Comparison of ENCODE assay signal across 9 cellular contexts in the genomic region with DNA sequence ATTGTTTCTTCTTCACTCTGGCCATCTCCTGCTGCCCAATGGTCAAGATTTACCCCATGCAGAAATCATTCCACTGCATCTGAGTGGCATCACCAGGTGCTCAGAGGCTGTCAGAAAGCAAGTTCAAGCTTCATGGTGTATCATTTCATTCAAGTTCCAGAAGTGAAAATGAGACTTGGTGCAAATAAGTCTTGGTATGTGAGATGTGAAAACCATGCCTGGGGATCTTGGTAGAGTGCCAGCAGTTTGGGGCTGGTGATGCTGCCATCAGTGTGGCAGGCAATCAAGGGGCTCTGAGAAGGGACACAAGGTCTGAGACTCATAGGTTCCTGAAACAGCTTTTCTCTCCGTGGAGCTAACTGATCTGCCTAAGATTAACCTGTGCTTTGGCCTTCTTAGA. TPM values are rescaled to one million over a fixed set of nuclear protein-coding genes. Genes with fewer than 3 reads are reported as not detected.
A peak's percentile ranks its signal among the peaks of the same experiment; 100 is the strongest.
DNase-seq lines count a peak whose midpoint lies in the region; ATAC-seq, FAIRE-seq and TF ChIP-seq lines count a peak whose summit lies in the region.
"Had no signal": no experiment of that assay in that cellular context is flagged by ENCODE, and none has a peak within 500 bp of the region (broad histone marks: within the 10 kb centered on the region; RNA-seq: fewer than 3 reads in every experiment).

No MANE protein-coding gene starts in this region.

- TF ChIP-seq CTCF in bronchial epithelial cell (IDR thresholded peaks at IDR 0.05; ENCODE audit: insufficient read depth, low read length, severe bottlenecking), result no peak
- TF ChIP-seq CTCF in GM13977 (IDR thresholded peaks at IDR 0.05; ENCODE audit: extremely low read depth, insufficient read depth, missing control alignments), result no peak
- TF ChIP-seq CTCF in Calu3 (IDR thresholded peaks at IDR 0.05; ENCODE audit: unreplicated experiment), result no peak

- in situ Hi-C loops in GM13977 (cut with MboI; ENCODE audit: low pct_unique_long_range_greater_than_20kb, low sequenced_read_pairs, unreplicated experiment), result loop anchor here (25.0 kb wide), 1 partner anchor 219 kb away; no protein-coding TSS in a partner anchor

- peaks cover 0 to 4% of the 10 kb centered on the region in 2 donors for H3K9me3 Mint-ChIP-seq in stimulated activated naive B cell treated with anti-CD40 and anti-IgM and Interleukin-4, amounts not matched to agents 10 μg/mL and 1 μg/mL and 100 μg/mL, for 72 hours
- H3K9me3 Mint-ChIP-seq in Calu3 (ENCODE audit: low read depth, unreplicated experiment), result no peaks in the 10 kb centered on the region

- peak; percentile 69 to 73 for DNase-seq in activated CD4-positive, alpha-beta T cell treated with anti-CD3 and anti-CD28 coated beads for 24 hours (ENCODE audit: low read depth in 2 of 2)
- DNase-seq in bronchial epithelial cell (ENCODE audit: low read depth), result no peak
- no peak for DNase-seq in stimulated activated naive B cell treated with anti-CD40 and anti-IgM and Interleukin-4, amounts not matched to agents 10 μg/mL and 1 μg/mL and 100 μg/mL, for 72 hours
- DNase-seq in GM13977 (ENCODE audit: low spot score), result no peak
- DNase-seq in NCI-H226, result no peak
- DNase-seq in Calu3, result no peak
- DNase-seq: NCI-H510A treated with DMSO at 0.1 percent for 48 hours had no signal

- peak; percentile 23 for FAIRE-seq in bronchial epithelial cell (lab: Jason Lieb, UNC)

- peak overlapping the region; percentile 20 for H3K27ac Mint-ChIP-seq in stimulated activated naive B cell treated with anti-CD40 and anti-IgM and Interleukin-4, amounts not matched to agents 10 μg/mL and 1 μg/mL and 100 μg/mL, for 72 hours
- H3K27ac Mint-ChIP-seq in Calu3 (ENCODE audit: unreplicated experiment), result no peak overlapping the region

- peak; percentile 66 for ATAC-seq in GM21723 (IDR thresholded peaks at IDR 0.05; ENCODE audit: unreplicated experiment)
- ATAC-seq in stimulated activated naive B cell treated with anti-CD40 and anti-IgM and Interleukin-4, amounts not matched to agents 10 μg/mL and 1 μg/mL and 100 μg/mL, for 72 hours (replicated peaks), result peak in 1 of 2 donors; percentile 23

- BruUV-seq in Calu3 (replicated peaks; lab: Mats Ljungman, UMichigan), result no TSS peak

- H3K4me3 Mint-ChIP-seq in stimulated activated naive B cell treated with anti-CD40 and anti-IgM and Interleukin-4, amounts not matched to agents 10 μg/mL and 1 μg/mL and 100 μg/mL, for 72 hours, result no peak overlapping the region
- H3K4me3 Mint-ChIP-seq in Calu3 (ENCODE audit: low read depth, unreplicated experiment), result no peak overlapping the region

- no peaks in the 10 kb centered on the region for H3K27me3 ChIP-seq in bronchial epithelial cell (ENCODE audit: control insufficient read depth, insufficient read depth, low read length)
- H3K27me3 ChIP-seq: suprapubic skin had no signal

- no peaks in the 10 kb centered on the region for H3K36me3 ChIP-seq in bronchial epithelial cell (ENCODE audit: control insufficient read depth, insufficient read depth, low read length)
- H3K36me3 ChIP-seq: suprapubic skin had no signal

- CTCF ChIA-PET in Calu3 (lab: Charles Lee), result no interaction called here

- H3K4me1 Mint-ChIP-seq in stimulated activated naive B cell treated with anti-CD40 and anti-IgM and Interleukin-4, amounts not matched to agents 10 μg/mL and 1 μg/mL and 100 μg/mL, for 72 hours, result peaks cover 0 to 2% of the 10 kb centered on the region in 2 donors
- no peaks in the 10 kb centered on the region for H3K4me1 Mint-ChIP-seq in Calu3 (ENCODE audit: low read depth, unreplicated experiment)

- H3K4me3 ChIP-seq in bronchial epithelial cell (ENCODE audit: low read depth, low read length), result no peak overlapping the region
- H3K4me3 ChIP-seq: suprapubic skin had no signal

- intact Hi-C loops in Calu3 (cut with micrococcal nuclease; ENCODE audit: unreplicated experiment), result no loop called here

- H3K27me3 Mint-ChIP-seq in stimulated activated naive B cell treated with anti-CD40 and anti-IgM and Interleukin-4, amounts not matched to agents 10 μg/mL and 1 μg/mL and 100 μg/mL, for 72 hours, result no peaks in the 10 kb centered on the region
- H3K27me3 Mint-ChIP-seq in Calu3 (ENCODE audit: unreplicated experiment), result no peaks in the 10 kb centered on the region

- no peaks in the 10 kb centered on the region for H3K36me3 Mint-ChIP-seq in stimulated activated naive B cell treated with anti-CD40 and anti-IgM and Interleukin-4, amounts not matched to agents 10 μg/mL and 1 μg/mL and 100 μg/mL, for 72 hours
- H3K36me3 Mint-ChIP-seq in Calu3 (ENCODE audit: insufficient read depth, unreplicated experiment), result no peaks in the 10 kb centered on the region

RNA-seq across cellular contexts. Expression of gene CD2, which starts 52.0 kb away (rescaled TPM):
- not detected in 2 replicates for total RNA-seq in bronchial epithelial cell
- total RNA-seq in Calu3 (2022), result not detected in 2 replicates

Comparison
In these comparisons a context has a peak if more than half of its experiments do, and no peak if none do; other contexts are left out.
1. DNase-seq: peak in activated CD4-positive, alpha-beta T cell treated with anti-CD3 and anti-CD28 coated beads for 24 hours (2 of 2); none in bronchial epithelial cell (single experiment), stimulated activated naive B cell treated with anti-CD40 and anti-IgM and Interleukin-4, amounts not matched to agents 10 μg/mL and 1 μg/mL and 100 μg/mL, for 72 hours (single experiment), GM13977 (single experiment), NCI-H226 (single experiment) and Calu3 (single experiment).